Comparison of ENCODE assay signal across 23 cellular contexts in genomic region chr12:89833337-89834252, GRCh38.
DNase-seq lines count a peak whose midpoint lies in the region; ATAC-seq and TF ChIP-seq lines count a peak whose summit lies in the region.
"Had no signal": no experiment of that assay in that cellular context is flagged by ENCODE, and none has a peak within 500 bp of the region (broad histone marks: within the 10 kb centered on the region; RNA-seq: fewer than 3 reads in every experiment).

No MANE protein-coding gene starts in this region.

- H3K4me1 ChIP-seq in GM23248 (ENCODE audit: insufficient read depth) (peaks cover 10% of the 10 kb centered on the region; the same call in 1 of the 2 replicates), A673 (ENCODE audit: insufficient read depth, low read length, poor library complexity, severe bottlenecking) (peaks cover 7% of the 10 kb centered on the region)
- H3K4me1 ChIP-seq: esophagus muscularis mucosa had no signal

- H3K4me2 ChIP-seq in GM23248 (ENCODE audit: unreplicated experiment), result no peak overlapping the region
- H3K4me2 ChIP-seq: A549 had no signal

- WGBS in GM23248 (ENCODE audit: low coverage in 1 of 2, low lambda C conversion rate in 2 of 2, missing lambda C conversion rate in 2 of 2), 2 experiments, result 68 to 71% methylated on average over 1 of the region's 1 CpG

- POLR2A ChIA-PET in A673 (lab: Charles Lee; ENCODE audit: low non-redundant PET), result interaction anchor here (0.5 to 0.6 kb wide), 2 partner anchors 21 to 835 kb away, joined by 3 read pairs; no protein-coding TSS in a partner anchor

- H3K79me2 ChIP-seq in GM23248 (ENCODE audit: insufficient read depth), result no peaks in the 10 kb centered on the region

- H3K27me3 ChIP-seq in GM23248 (replicated peaks; ENCODE audit: insufficient read depth) (no peaks in the 10 kb centered on the region), A673 (replicated peaks; ENCODE audit: insufficient read depth, low read depth, low read length, poor library complexity) (no peaks in the 10 kb centered on the region)
- H3K27me3 ChIP-seq: esophagus muscularis mucosa had no signal

- H2AFZ ChIP-seq in GM23248, result no peak overlapping the region

- H3K9ac ChIP-seq in GM23248, result no peak overlapping the region

- intact Hi-C loops in A673 (cut with micrococcal nuclease; ENCODE audit: unreplicated experiment), result no loop called here

- no peaks in the 10 kb centered on the region for H4K20me1 ChIP-seq in GM23248 (ENCODE audit: insufficient read depth)

- no TSS peak for BruUV-seq in A673 (replicated peaks; lab: Mats Ljungman, UMichigan)

- TF ChIP-seq CTCF in AG09309 (IDR thresholded peaks at IDR 0.05; ENCODE audit: control insufficient read depth, insufficient read depth, low read depth, low read length, missing control alignments), result no peak
- no peak for TF ChIP-seq CTCF in A673 (conservative IDR thresholded peaks at IDR 0.05; ENCODE audit: low read depth, low read length)

- H3K9me2 ChIP-seq in GM23248 (ENCODE audit: insufficient read depth), result no peaks in the 10 kb centered on the region

- ATAC-seq in HG03108 (IDR thresholded peaks at IDR 0.05; ENCODE audit: unreplicated experiment) (no peak), GM21515 (IDR thresholded peaks at IDR 0.05; ENCODE audit: unreplicated experiment) (no peak)
- ATAC-seq: A549 had no signal

- H3K4me3 ChIP-seq in AG09309 (ENCODE audit: control insufficient read depth, low read depth, low read length) (no peak overlapping the region), GM23248 (no peak overlapping the region), A673 (ENCODE audit: low read depth, low read length, poor library complexity, severe bottlenecking) (no peak overlapping the region)
- H3K4me3 ChIP-seq: A549, cardiac muscle cell, esophagus muscularis mucosa, lung had no signal

- no peaks in the 10 kb centered on the region for H3K36me3 ChIP-seq in GM23248 (ENCODE audit: low read depth)
- no peaks in the 10 kb centered on the region for H3K36me3 ChIP-seq in A673 (ENCODE audit: insufficient read depth, low read length, poor library complexity, severe bottlenecking)
- H3K36me3 ChIP-seq: cardiac muscle cell, esophagus muscularis mucosa had no signal

- H3K27ac ChIP-seq in GM23248 (no peak overlapping the region), cingulate gyrus (ENCODE audit: low read depth, low read length) (peak overlapping the region; percentile 29), A673 (ENCODE audit: low read depth, low read length, poor library complexity, severe bottlenecking) (no peak overlapping the region)
- H3K27ac ChIP-seq: A549, cardiac muscle cell, esophagus muscularis mucosa had no signal

- no peaks in the 10 kb centered on the region for H3K9me3 ChIP-seq in GM23248 (ENCODE audit: low read depth)
- no peaks in the 10 kb centered on the region for H3K9me3 ChIP-seq in A673 (ENCODE audit: low read depth, low read length, poor library complexity, severe bottlenecking)
- H3K9me3 ChIP-seq: A549, esophagus muscularis mucosa had no signal

- DNase-seq in AG09309 (ENCODE audit: low read depth) (peak; percentile 49), GM23248 (peak; percentile 52), inferior parietal cortex (ENCODE audit: extremely low spot score) (peak; percentile 60), A673 (ENCODE audit: low spot score) (no peak), kidney tubule cell (ENCODE audit: low spot score) (no peak)
- DNase-seq: activated B cell treated with CpG ODN at 0.5 μM for 24 hours; activated CD4-positive, alpha-beta T cell treated with anti-CD3 and anti-CD28 coated beads, Interleukin-2, amount 50 U/mL, for 48 hours; activated gamma-delta T cell treated with Interleukin-2 at 50 U/mL for 16 hours; activated T-cell treated with anti-CD3 and anti-CD28 coated beads for 4 hours; CD4-positive, alpha-beta memory T cell; effector CD8-positive, alpha-beta T cell; HCEC 1CT; NCI-H1092; NCI-H2081 treated with DMSO at 0.1 percent for 48 hours; retina; T1000 had no signal

- in situ Hi-C loops in GM23248 (cut with MboI), result no loop called here

- H3F3A ChIP-seq in GM23248 (ENCODE audit: insufficient read depth), result no peaks in the 10 kb centered on the region

- CTCF ChIA-PET in A673 (lab: Charles Lee), result no interaction called here

Comparison
In these comparisons a context has a peak if more than half of its experiments do, and no peak if none do; other contexts are left out.
1. DNase-seq: peak in AG09309 (single experiment), GM23248 (single experiment) and inferior parietal cortex (single experiment); none in A673 (single experiment) and kidney tubule cell (single experiment).